Comparison of ENCODE assay signal across 8 cellular contexts in genomic region chr11:122215244-122215992, GRCh38.
DNase-seq lines count a peak whose midpoint lies in the region; ATAC-seq and TF ChIP-seq lines count a peak whose summit lies in the region.

No MANE protein-coding gene starts in this region.

- DNase-seq in BJ (ENCODE audit: low read depth), result peak; percentile 93
- DNase-seq in OCI-M2 (lab: John Stamatoyannopoulos, UW; ENCODE audit: unreplicated experiment), result peak; percentile 42
- peak; percentile 64 to 70 for DNase-seq in T47D (ENCODE audit: low read depth in 1 of 2, low spot score in 1 of 2)
- DNase-seq in islet precursor cell, result peak; percentile 92
- peak; percentile 12 for DNase-seq in stimulated activated CD4-positive, alpha-beta T cell treated with anti-CD3 and anti-CD28 coated beads, Interleukin-12 subunit alpha, Interleukin-12 subunit beta, amount 100 ng/mL, for 4 hours
- DNase-seq in NCI-H1694 (lab: John Stamatoyannopoulos, UW), result no peak

- no peaks in the 10 kb centered on the region for H3K36me3 ChIP-seq in BJ (ENCODE audit: control insufficient read depth, insufficient read depth, low read length)

- ATAC-seq in GM18867 (IDR thresholded peaks at IDR 0.05; ENCODE audit: unreplicated experiment), result peak; percentile 98
- ATAC-seq in HG03196 (IDR thresholded peaks at IDR 0.05; ENCODE audit: unreplicated experiment), result peak; percentile 80

- TF ChIP-seq CTCF in BJ (IDR thresholded peaks at IDR 0.05; ENCODE audit: insufficient read depth, low read depth, low read length), result peak; percentile 96

- H3K4me3 ChIP-seq in BJ (ENCODE audit: low read depth, low read length), result no peak overlapping the region

- CTCF ChIA-PET in BJ (lab: Yijun Ruan, JAX), result interaction anchor here (0.5 to 4.9 kb wide), 35 partner anchors 8 to 605 kb away, joined by 3 to 56 read pairs (median 4); partner anchors contain the start of gene BLID

- no peaks in the 10 kb centered on the region for H3K27me3 ChIP-seq in BJ (ENCODE audit: control insufficient read depth, insufficient read depth, low read length)

- POLR2A ChIA-PET in BJ (lab: Charles Lee), result interaction anchor here (0.6 to 1.2 kb wide), 5 partner anchors 35 to 560 kb away, joined by 3 to 10 read pairs (median 3); no protein-coding TSS in a partner anchor

- in situ Hi-C loops in T47D (cut with HindIII; ENCODE audit: low pct_unique_long_range_greater_than_20kb, low sequenced_read_pairs), result no loop called here
